Comparison of ENCODE assay signal across 8 cellular contexts in genomic region chr3:71066356-71066755, GRCh38.
DNase-seq lines count a peak whose midpoint lies in the region; ATAC-seq lines count a peak whose summit lies in the region.

No MANE protein-coding gene starts in this region.

- H3K36me3 ChIP-seq in trophoblast cell (ENCODE audit: control insufficient read depth in 1 of 2, insufficient read depth in 2 of 2, low read length in 2 of 2), result no peaks in the 10 kb centered on the region

- no peak overlapping the region for H2BK120ac ChIP-seq in trophoblast cell (ENCODE audit: insufficient read depth, low read length, poor library complexity)

- peaks cover 17% of the 10 kb centered on the region for H3K4me1 Mint-ChIP-seq in dendritic cell treated with granulocyte-macrophage colony-stimulating factor and Interleukin-4, amounts not matched to agents 40 ng/mL and 50 ng/mL, for 4 days (ENCODE audit: low read depth)

- intact Hi-C loops in dendritic cell treated with granulocyte-macrophage colony-stimulating factor and Interleukin-4, amounts not matched to agents 40 ng/mL and 50 ng/mL, for 4 days (cut with micrococcal nuclease), result loop anchor here (10.0 kb wide), 1 partner anchor 378 kb away; no protein-coding TSS in a partner anchor

- H3K23ac ChIP-seq in trophoblast cell (ENCODE audit: low read length), result no peak overlapping the region

- peak overlapping the region; percentile 18 for H3K27ac Mint-ChIP-seq in dendritic cell treated with granulocyte-macrophage colony-stimulating factor and Interleukin-4, amounts not matched to agents 40 ng/mL and 50 ng/mL, for 4 days

- H3K4me1 ChIP-seq in trophoblast cell (ENCODE audit: control insufficient read depth in 1 of 2, insufficient read depth in 2 of 2, low read length in 2 of 2), result peaks cover 10 to 17% of the 10 kb centered on the region in 2 experiments

- peaks cover 2% of the 10 kb centered on the region for H3K27me3 Mint-ChIP-seq in dendritic cell treated with granulocyte-macrophage colony-stimulating factor and Interleukin-4, amounts not matched to agents 40 ng/mL and 50 ng/mL, for 4 days

- WGBS in trophoblast cell (ENCODE audit: extremely low coverage, insufficient coverage, insufficient read length), result no CpG with 5 or more reads among the region's 6 CpGs

- no peak overlapping the region for H4K91ac ChIP-seq in trophoblast cell (ENCODE audit: low read depth, low read length)

- DNase-seq in GF-D8 (lab: John Stamatoyannopoulos, UW), result peak; percentile 76
- peak; percentile 32 for DNase-seq in NOMO-1 treated with dmso at 0.1 percent for 144 hours (lab: John Stamatoyannopoulos, UW; ENCODE audit: unreplicated experiment)
- DNase-seq in trophoblast cell, result no peak
- no peak for DNase-seq in substantia nigra (lab: John Stamatoyannopoulos, UW)

- H2AK5ac ChIP-seq in trophoblast cell (ENCODE audit: low read length), result no peak overlapping the region

- no peak overlapping the region for H3K27ac ChIP-seq in trophoblast cell (ENCODE audit: low read depth, low read length)
- H3K27ac ChIP-seq in substantia nigra (ENCODE audit: low read depth, low read length, poor library complexity, severe bottlenecking), result no peak overlapping the region

- no peak overlapping the region for H3K4me3 Mint-ChIP-seq in dendritic cell treated with granulocyte-macrophage colony-stimulating factor and Interleukin-4, amounts not matched to agents 40 ng/mL and 50 ng/mL, for 4 days

- no peaks in the 10 kb centered on the region for H3K9me3 Mint-ChIP-seq in dendritic cell treated with granulocyte-macrophage colony-stimulating factor and Interleukin-4, amounts not matched to agents 40 ng/mL and 50 ng/mL, for 4 days

- H3K79me2 ChIP-seq in trophoblast cell (ENCODE audit: control insufficient read depth, insufficient read depth, low read length, poor library complexity), result no peaks in the 10 kb centered on the region

- no peak overlapping the region for H3K18ac ChIP-seq in trophoblast cell (ENCODE audit: low read length)

- no peak overlapping the region for H3K9ac ChIP-seq in trophoblast cell (ENCODE audit: low read length)

- no peak overlapping the region for H3K14ac ChIP-seq in trophoblast cell (ENCODE audit: low read length)

- no peaks in the 10 kb centered on the region for H3K36me3 Mint-ChIP-seq in dendritic cell treated with granulocyte-macrophage colony-stimulating factor and Interleukin-4, amounts not matched to agents 40 ng/mL and 50 ng/mL, for 4 days (ENCODE audit: low read depth)

- no peak overlapping the region for H4K12ac ChIP-seq in trophoblast cell (ENCODE audit: low read depth, low read length)

- no peak overlapping the region for H3K4ac ChIP-seq in trophoblast cell (ENCODE audit: low read depth, low read length)

- no peaks in the 10 kb centered on the region for H3K9me3 ChIP-seq in trophoblast cell (ENCODE audit: insufficient read depth, low read depth, low read length)

- H3K27me3 ChIP-seq in trophoblast cell (ENCODE audit: insufficient read depth, low read length), result no peaks in the 10 kb centered on the region

- no peak overlapping the region for H2BK12ac ChIP-seq in trophoblast cell (ENCODE audit: low read length)

- H4K8ac ChIP-seq in trophoblast cell (ENCODE audit: low read depth, low read length), result no peak overlapping the region

- H3K4me3 ChIP-seq in trophoblast cell (ENCODE audit: low read depth, low read length), result no peak overlapping the region

- peak overlapping the region; percentile 39 for H3K4me2 ChIP-seq in trophoblast cell (ENCODE audit: low read length)

- no peak overlapping the region for H2AFZ ChIP-seq in trophoblast cell (ENCODE audit: insufficient read depth, low read length, poor library complexity)

- H2BK5ac ChIP-seq in trophoblast cell (ENCODE audit: low read depth, low read length, poor library complexity), result no peak overlapping the region

- ATAC-seq in HG03378 (IDR thresholded peaks at IDR 0.05; ENCODE audit: unreplicated experiment), result no peak
- no peak for ATAC-seq in HG03571 (IDR thresholded peaks at IDR 0.05; ENCODE audit: unreplicated experiment)
- no peak for ATAC-seq in GM21529 (IDR thresholded peaks at IDR 0.05; ENCODE audit: unreplicated experiment)

- H3K79me1 ChIP-seq in trophoblast cell (ENCODE audit: low read length), result peaks cover 8% of the 10 kb centered on the region

Comparison
In these comparisons a context has a peak if more than half of its experiments do, and no peak if none do; other contexts are left out.
1. DNase-seq: peak in GF-D8 (single experiment) and NOMO-1 treated with dmso at 0.1 percent for 144 hours (single experiment); none in trophoblast cell (0 of 2) and substantia nigra (0 of 49).